ENCODE assay signal across 14 cellular contexts in genomic region chr10:49486009-49486408, GRCh38. TPM values are rescaled to one million over a fixed set of nuclear protein-coding genes. Genes with fewer than 3 reads are reported as not detected.
DNase-seq lines count a peak whose midpoint lies in the region; ATAC-seq and TF ChIP-seq lines count a peak whose summit lies in the region.
"Had no signal": no experiment of that assay in that cellular context is flagged by ENCODE, and none has a peak within 500 bp of the region (broad histone marks: within the 10 kb centered on the region; RNA-seq: fewer than 3 reads in every experiment).

No MANE protein-coding gene starts in this region.

- H3K9me3 ChIP-seq in DND-41 (ENCODE audit: insufficient read depth, low read length, severe bottlenecking) (no peaks in the 10 kb centered on the region), PC-3 (ENCODE audit: low read length) (no peaks in the 10 kb centered on the region)

- no peaks in the 10 kb centered on the region for H3F3A ChIP-seq in PC-3 (ENCODE audit: low read length, unreplicated experiment)

- H3K4me3 ChIP-seq in DND-41 (ENCODE audit: low read depth in 1 of 2, low read length in 2 of 2) (no peak overlapping the region), PC-3 (ENCODE audit: low read length) (no peak overlapping the region)

- POLR2A ChIA-PET in PC-3 (lab: Charles Lee; ENCODE audit: unreplicated experiment) = no interaction called here

- H2AFZ ChIP-seq in DND-41 (ENCODE audit: low read depth, low read length) (no peak overlapping the region), PC-3 (ENCODE audit: low read length) (no peak overlapping the region)

- peak overlapping the region in 2 of 5 donors; percentile 3 to 14 for H3K4me3 Mint-ChIP-seq in immature natural killer cell
- H3K4me3 Mint-ChIP-seq in neural crest cell = no peak overlapping the region
- H3K4me3 Mint-ChIP-seq in stimulated activated naive B cell treated with anti-CD40 and anti-IgM and Interleukin-4, amounts not matched to agents 10 μg/mL and 1 μg/mL and 100 μg/mL, for 72 hours = no peak overlapping the region
- H3K4me3 Mint-ChIP-seq: B cell; CD4-positive, alpha-beta T cell had no signal

- H3K27me3 Mint-ChIP-seq in immature natural killer cell (ENCODE audit: low read depth in 3 of 3) (no peaks in the 10 kb centered on the region), neural crest cell (ENCODE audit: low read depth) (no peaks in the 10 kb centered on the region)
- H3K27me3 Mint-ChIP-seq in stimulated activated naive B cell treated with anti-CD40 and anti-IgM and Interleukin-4, amounts not matched to agents 10 μg/mL and 1 μg/mL and 100 μg/mL, for 72 hours = no peaks in the 10 kb centered on the region
- H3K27me3 Mint-ChIP-seq: B cell; CD4-positive, alpha-beta T cell had no signal

- DNase-seq in DND-41 (no peak), SW480 (ENCODE audit: low spot score) (peak; percentile 27), immature natural killer cell (peak in 1 of 3 donors; percentile 6), neural crest cell (ENCODE audit: low read depth, low spot score) (no peak), SK-N-DZ (ENCODE audit: low spot score) (no peak), PC-3 (no peak)
- DNase-seq in stimulated activated naive B cell treated with anti-CD40 and anti-IgM and Interleukin-4, amounts not matched to agents 10 μg/mL and 1 μg/mL and 100 μg/mL, for 72 hours = no peak
- DNase-seq: C1 segment of cervical spinal cord; CD4-positive, alpha-beta T cell; COR-L47; DMS153; GF-D8; HCEC 1CT had no signal

- intact Hi-C loops in PC-3 (cut with micrococcal nuclease) = no loop called here

- H3K36me3 Mint-ChIP-seq in immature natural killer cell (peaks cover 24 to 34% (median 26%) of the 10 kb centered on the region in 3 donors), neural crest cell (ENCODE audit: low read depth) (peaks cover 5% of the 10 kb centered on the region)
- peaks cover 22 to 50% of the 10 kb centered on the region in 2 donors for H3K36me3 Mint-ChIP-seq in stimulated activated naive B cell treated with anti-CD40 and anti-IgM and Interleukin-4, amounts not matched to agents 10 μg/mL and 1 μg/mL and 100 μg/mL, for 72 hours

- H3K9me2 ChIP-seq in PC-3 (replicated peaks; ENCODE audit: low read length) = no peaks in the 10 kb centered on the region

- H3K9ac ChIP-seq in DND-41 (ENCODE audit: low read depth, low read length) (no peak overlapping the region), PC-3 (ENCODE audit: low read length) (no peak overlapping the region)

- peaks cover 16 to 27% of the 10 kb centered on the region in 2 donors for H3K4me1 Mint-ChIP-seq in immature natural killer cell
- peaks cover 14% of the 10 kb centered on the region for H3K4me1 Mint-ChIP-seq in neural crest cell
- H3K4me1 Mint-ChIP-seq in stimulated activated naive B cell treated with anti-CD40 and anti-IgM and Interleukin-4, amounts not matched to agents 10 μg/mL and 1 μg/mL and 100 μg/mL, for 72 hours = peaks cover 0 to 3% of the 10 kb centered on the region in 2 donors
- H3K4me1 Mint-ChIP-seq: B cell had no signal

- no TSS peak for BruUV-seq in PC-3 (replicated peaks; lab: Mats Ljungman, UMichigan)

- TF ChIP-seq CTCF in DND-41 (IDR thresholded peaks at IDR 0.05; ENCODE audit: borderline replicate concordance, extremely low read depth, low read length, poor library complexity, severe bottlenecking) (no peak), neural crest cell (conservative IDR thresholded peaks at IDR 0.05) (no peak), PC-3 (conservative IDR thresholded peaks at IDR 0.05; ENCODE audit: low read depth, low read length) (no peak)

- H3K36me3 ChIP-seq in DND-41 (ENCODE audit: insufficient read depth, low read length) = peaks cover 8% of the 10 kb centered on the region; the same call in 1 of the 2 replicates
- H3K36me3 ChIP-seq in PC-3 (ENCODE audit: low read depth, low read length) = peaks cover 20% of the 10 kb centered on the region

- H3K79me2 ChIP-seq in DND-41 (ENCODE audit: insufficient read depth, low read length) = no peaks in the 10 kb centered on the region
- H3K79me2 ChIP-seq in PC-3 (ENCODE audit: low read length) = no peaks in the 10 kb centered on the region

- ATAC-seq in DND-41 (ENCODE audit: insufficient read depth, low read depth) (peak; percentile 60), PC-3 (no peak)
- no peak for ATAC-seq in stimulated activated naive B cell treated with anti-CD40 and anti-IgM and Interleukin-4, amounts not matched to agents 10 μg/mL and 1 μg/mL and 100 μg/mL, for 72 hours (replicated peaks)

- CTCF ChIA-PET in PC-3 (lab: Charles Lee) = no interaction called here

- H3K4me2 ChIP-seq in DND-41 (ENCODE audit: insufficient read depth, low read length) (no peak overlapping the region), PC-3 (ENCODE audit: low read length) (no peak overlapping the region)

- H3K27me3 ChIP-seq in DND-41 (ENCODE audit: insufficient read depth, low read length, poor library complexity) (no peaks in the 10 kb centered on the region), PC-3 (ENCODE audit: low read length) (no peaks in the 10 kb centered on the region)

- H3K27ac ChIP-seq in DND-41 (ENCODE audit: low read length) (no peak overlapping the region), PC-3 (ENCODE audit: low read length) (no peak overlapping the region)

- H4K20me1 ChIP-seq in DND-41 (ENCODE audit: insufficient read depth, low read length) (0 out of 2 replicates have a peak, but pooled peaks cover 3% of the 10 kb centered on the region), PC-3 (ENCODE audit: low read length) (no peaks in the 10 kb centered on the region)

- H3K9me3 Mint-ChIP-seq in immature natural killer cell (no peaks in the 10 kb centered on the region), neural crest cell (no peaks in the 10 kb centered on the region)
- H3K9me3 Mint-ChIP-seq in stimulated activated naive B cell treated with anti-CD40 and anti-IgM and Interleukin-4, amounts not matched to agents 10 μg/mL and 1 μg/mL and 100 μg/mL, for 72 hours = no peaks in the 10 kb centered on the region
- H3K9me3 Mint-ChIP-seq: CD4-positive, alpha-beta T cell had no signal

- no peaks in the 10 kb centered on the region for H3K4me1 ChIP-seq in DND-41 (ENCODE audit: insufficient read depth, low read length)
- H3K4me1 ChIP-seq in PC-3 (ENCODE audit: insufficient read depth, low read length) = no peaks in the 10 kb centered on the region

- H3K27ac Mint-ChIP-seq in immature natural killer cell = peak overlapping the region in 5 of 6 donors; percentile 6 to 68 (median 21)
- peak overlapping the region; percentile 0 for H3K27ac Mint-ChIP-seq in neural crest cell (ENCODE audit: unreplicated experiment)
- no peak overlapping the region for H3K27ac Mint-ChIP-seq in stimulated activated naive B cell treated with anti-CD40 and anti-IgM and Interleukin-4, amounts not matched to agents 10 μg/mL and 1 μg/mL and 100 μg/mL, for 72 hours
- H3K27ac Mint-ChIP-seq: B cell; CD4-positive, alpha-beta T cell had no signal

RNA-seq across cellular contexts. Expression of gene ERCC6, which starts 52.9 kb away (rescaled TPM):
- polyA plus RNA-seq in immature natural killer cell = 10 to 100 TPM in 1 of 3 donors, 1 to 10 TPM in 2; 5.2 to 14.6 (median 9.1) TPM
- 19.7 and 23.0 TPM in 2 replicates for total RNA-seq in neural crest cell
- 6.4 and 6.8 TPM in 2 replicates for polyA plus RNA-seq in SK-N-DZ (2014; cell fraction: cytosol; rRNA removed)
- polyA plus RNA-seq in SK-N-DZ (2014; cell fraction: nucleus; rRNA removed) = 6.7 and 8.2 TPM in 2 replicates
- total RNA-seq in PC-3 (2014; rRNA removed) = 36.7 and 43.0 TPM in 2 replicates
